9 cellular contexts compared by ENCODE assay signal in the genomic region with DNA sequence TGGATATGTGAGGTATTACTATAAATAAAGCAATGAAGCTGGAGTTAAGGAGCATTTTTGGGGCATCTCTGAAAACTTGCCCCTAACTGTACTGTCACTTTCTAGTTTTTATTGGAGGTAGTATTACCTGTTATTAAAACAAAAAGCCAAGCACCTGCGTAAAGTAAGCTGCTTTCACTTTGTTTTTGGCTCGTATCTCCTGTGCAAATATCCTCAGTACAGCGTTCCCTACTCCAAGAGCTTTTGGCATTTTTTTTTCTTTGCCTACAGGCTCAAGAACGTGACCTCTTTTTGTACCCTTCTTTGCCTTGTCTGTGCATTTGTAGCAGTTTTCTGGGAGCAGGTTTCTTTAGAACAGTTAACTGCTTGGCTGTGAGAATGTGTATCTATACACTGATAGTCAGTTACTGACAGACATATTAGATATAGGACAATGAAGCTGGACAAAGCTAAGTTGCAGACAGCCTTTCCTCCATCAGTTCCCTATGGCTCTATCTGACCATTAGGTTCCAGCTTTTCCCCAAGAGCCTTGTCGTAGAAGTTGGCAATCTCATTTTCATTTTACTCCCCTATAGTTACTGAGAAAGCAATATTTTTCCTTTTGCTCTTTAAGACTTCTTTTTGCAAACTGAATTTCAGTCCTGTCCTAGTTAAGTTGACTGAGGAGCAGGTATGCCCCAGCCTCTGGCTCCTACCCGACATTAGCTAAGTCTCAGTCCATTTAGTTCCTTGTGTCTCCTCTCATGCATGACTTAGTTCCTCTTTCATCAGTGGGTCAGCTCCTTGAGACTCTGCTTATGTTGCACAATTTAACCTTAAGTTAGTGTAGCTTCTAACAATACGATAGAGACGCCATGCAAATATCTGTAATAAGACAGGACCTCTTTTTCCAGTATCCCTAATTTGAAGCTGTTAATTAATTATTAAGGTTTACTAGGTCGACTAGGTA. TPM values are rescaled to one million over a fixed set of nuclear protein-coding genes. Genes with fewer than 3 reads are reported as not detected.
DNase-seq lines count a peak whose midpoint lies in the region; ATAC-seq lines count a peak whose summit lies in the region.
"Had no signal": no experiment of that assay in that cellular context is flagged by ENCODE, and none has a peak within 500 bp of the region (broad histone marks: within the 10 kb centered on the region; RNA-seq: fewer than 3 reads in every experiment).

No MANE protein-coding gene starts in this region.

- in situ Hi-C loops in ACHN (cut with HindIII; ENCODE audit: low pct_ligation_motif_present, low pct_unique_long_range_greater_than_20kb, low sequenced_read_pairs) = no loop called here

- CTCF ChIA-PET in activated CD4-positive, alpha-beta T cell treated with anti-CD3 and anti-CD28 coated beads for 36 hours (lab: Charles Lee) = interaction anchor here (1.0 to 1.8 kb wide), 2 partner anchors 9 to 44 kb away, joined by 4 to 8 read pairs; no protein-coding TSS in a partner anchor

- POLR2A ChIA-PET in activated CD4-positive, alpha-beta T cell treated with anti-CD3 and anti-CD28 coated beads for 36 hours (lab: Charles Lee) = no interaction called here

- intact Hi-C loops in activated CD4-positive, alpha-beta T cell treated with anti-CD3 and anti-CD28 coated beads for 36 hours (cut with DNase I, micrococcal nuclease) = no loop called here

- H3K27me3 Mint-ChIP-seq in activated CD4-positive, alpha-beta T cell treated with anti-CD3 and anti-CD28 coated beads for 36 hours = no peaks in the 10 kb centered on the region

- no peak overlapping the region for H3K27ac Mint-ChIP-seq in activated CD4-positive, alpha-beta T cell treated with anti-CD3 and anti-CD28 coated beads for 36 hours
- H3K27ac Mint-ChIP-seq: T-helper 1 cell treated with Interleukin-12 subunit alpha and Interleukin-12 subunit beta and Interleukin-4 antibody, amounts not matched to agents 30 μg/mL and 1 μg/mL, for 36 hours had no signal

- H3K9me3 Mint-ChIP-seq in activated CD4-positive, alpha-beta T cell treated with anti-CD3 and anti-CD28 coated beads for 36 hours (ENCODE audit: low read depth) = no peaks in the 10 kb centered on the region
- H3K9me3 Mint-ChIP-seq: T-helper 1 cell treated with Interleukin-12 subunit alpha and Interleukin-12 subunit beta and Interleukin-4 antibody, amounts not matched to agents 30 μg/mL and 1 μg/mL, for 36 hours had no signal

- peak; percentile 96 for ATAC-seq in GM19328 (IDR thresholded peaks at IDR 0.05; ENCODE audit: unreplicated experiment)
- ATAC-seq in HG03064 (IDR thresholded peaks at IDR 0.05; ENCODE audit: low read depth, unreplicated experiment) = peak; percentile 98
- no peak for ATAC-seq in activated CD4-positive, alpha-beta T cell treated with anti-CD3 and anti-CD28 coated beads for 36 hours

- DNase-seq in ACHN (peak; percentile 24), SKM-1 treated with dmso at 0.1 percent for 144 hours (lab: John Stamatoyannopoulos, UW; ENCODE audit: unreplicated experiment) (peak; percentile 75), NCI-H2196 treated with DMSO at 0.1 percent for 48 hours (lab: John Stamatoyannopoulos, UW; ENCODE audit: unreplicated experiment) (no peak), NCI-H2029 (lab: John Stamatoyannopoulos, UW) (no peak), NCI-H2171 treated with DMSO at 0.1 percent for 48 hours (lab: John Stamatoyannopoulos, UW) (no peak)
- no peak for DNase-seq in activated CD4-positive, alpha-beta T cell treated with anti-CD3 and anti-CD28 coated beads for 36 hours

- H3K36me3 Mint-ChIP-seq in activated CD4-positive, alpha-beta T cell treated with anti-CD3 and anti-CD28 coated beads for 36 hours (ENCODE audit: low read depth) = peaks cover 12% of the 10 kb centered on the region

- H3K4me1 Mint-ChIP-seq in activated CD4-positive, alpha-beta T cell treated with anti-CD3 and anti-CD28 coated beads for 36 hours = no peaks in the 10 kb centered on the region

- H3K4me3 Mint-ChIP-seq in activated CD4-positive, alpha-beta T cell treated with anti-CD3 and anti-CD28 coated beads for 36 hours = no peak overlapping the region
- H3K4me3 Mint-ChIP-seq: T-helper 1 cell treated with Interleukin-12 subunit alpha and Interleukin-12 subunit beta and Interleukin-4 antibody, amounts not matched to agents 30 μg/mL and 1 μg/mL, for 36 hours had no signal

RNA-seq across cellular contexts. Expression of gene PHF6, which starts 15.3 kb away (rescaled TPM):
- total RNA-seq in activated CD4-positive, alpha-beta T cell treated with anti-CD3 and anti-CD28 coated beads for 36 hours = 10 to 100 TPM; 53.3 to 60.6 TPM

Comparison
In these comparisons a context has a peak if more than half of its experiments do, and no peak if none do; other contexts are left out.
1. DNase-seq: peak in ACHN (single experiment) and SKM-1 treated with dmso at 0.1 percent for 144 hours (single experiment); none in NCI-H2196 treated with DMSO at 0.1 percent for 48 hours (single experiment), NCI-H2029 (single experiment), activated CD4-positive, alpha-beta T cell treated with anti-CD3 and anti-CD28 coated beads for 36 hours (single experiment) and NCI-H2171 treated with DMSO at 0.1 percent for 48 hours (single experiment).